16 cellular contexts compared by ENCODE assay signal in the genomic region with DNA sequence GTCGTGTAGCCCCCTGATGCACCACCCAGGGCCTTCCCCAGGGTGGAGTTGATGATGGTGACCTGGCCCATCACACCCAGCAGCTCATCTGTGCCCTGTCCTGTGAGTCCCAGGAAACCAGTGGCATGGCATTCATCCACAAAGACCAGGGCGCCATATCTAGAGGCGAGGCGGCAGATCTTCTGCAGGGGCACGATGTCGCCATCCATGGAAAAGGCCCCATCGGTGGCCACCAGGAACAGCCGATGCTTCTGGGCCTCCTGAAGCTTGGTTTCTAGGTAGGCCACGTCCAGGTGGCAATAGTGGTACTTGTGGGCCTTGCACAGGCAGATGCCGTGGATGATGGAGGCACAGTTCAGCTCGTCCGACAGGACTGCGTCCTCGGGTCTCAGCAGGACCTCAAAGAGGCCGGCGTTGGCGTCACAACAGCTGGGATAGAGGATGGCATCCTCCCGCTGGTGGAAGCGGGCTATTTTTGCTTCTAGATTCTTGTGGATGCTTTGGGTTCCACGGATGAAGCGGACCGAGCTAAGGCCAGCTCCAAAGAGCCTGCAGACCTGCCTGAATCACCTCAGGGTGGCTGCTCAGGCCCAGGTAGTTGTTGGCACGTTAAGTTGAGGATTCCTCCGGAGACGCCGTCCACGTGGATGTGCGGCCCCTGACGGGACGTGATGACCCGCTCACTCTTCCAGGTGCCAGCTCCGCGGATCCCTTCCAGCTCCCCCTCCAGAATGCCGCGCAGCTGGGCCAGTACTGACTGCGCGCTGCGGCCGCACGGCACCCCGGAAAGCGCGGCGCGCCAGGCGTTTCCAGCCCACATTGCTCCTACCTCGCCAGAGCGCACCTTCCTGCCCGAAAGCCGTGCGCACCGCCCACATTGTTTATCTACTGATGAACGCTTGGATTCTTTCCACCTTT. TPM values are rescaled to one million over a fixed set of nuclear protein-coding genes. Genes with fewer than 3 reads are reported as not detected.
DNase-seq lines count a peak whose midpoint lies in the region; ATAC-seq and TF ChIP-seq lines count a peak whose summit lies in the region.
"Had no signal": no experiment of that assay in that cellular context is flagged by ENCODE, and none has a peak within 500 bp of the region (broad histone marks: within the 10 kb centered on the region; RNA-seq: fewer than 3 reads in every experiment).

No MANE protein-coding gene starts in this region.

- H4K20me1 ChIP-seq in GM23338 (replicated peaks; ENCODE audit: insufficient read depth): 0 out of 2 replicates have a peak, but pooled peaks cover 3% of the 10 kb centered on the region
- H4K20me1 ChIP-seq in neural progenitor cell (ENCODE audit: low read depth): no peaks in the 10 kb centered on the region

- no peaks in the 10 kb centered on the region for H3K4me1 ChIP-seq in GM23338 (ENCODE audit: insufficient read depth)
- no peaks in the 10 kb centered on the region for H3K4me1 ChIP-seq in endodermal cell (ENCODE audit: control insufficient read depth, insufficient read depth, low read length)
- no peaks in the 10 kb centered on the region for H3K4me1 ChIP-seq in neural progenitor cell
- H3K4me1 ChIP-seq: BE2C had no signal

- H3K9me3 Mint-ChIP-seq in GM23338 (peaks cover 69% of the 10 kb centered on the region), endodermal cell (peaks cover 51% of the 10 kb centered on the region), neural progenitor cell (peaks cover 34% of the 10 kb centered on the region)
- peaks cover 16 to 40% of the 10 kb centered on the region in 2 donors for H3K9me3 Mint-ChIP-seq in stimulated activated naive CD8-positive, alpha-beta T cell treated with anti-CD3 and anti-CD28 coated beads, Interleukin-15, amount 100 ng/mL, for 72 hours

- H3K27ac Mint-ChIP-seq in GM23338: no peak overlapping the region
- no peak overlapping the region for H3K27ac Mint-ChIP-seq in endodermal cell
- peak overlapping the region; percentile 37 for H3K27ac Mint-ChIP-seq in neural progenitor cell
- no peak overlapping the region for H3K27ac Mint-ChIP-seq in stimulated activated naive CD8-positive, alpha-beta T cell treated with anti-CD3 and anti-CD28 coated beads, Interleukin-15, amount 100 ng/mL, for 72 hours

- H3K4me1 Mint-ChIP-seq in GM23338 (no peaks in the 10 kb centered on the region), endodermal cell (no peaks in the 10 kb centered on the region), neural progenitor cell (no peaks in the 10 kb centered on the region)
- H3K4me1 Mint-ChIP-seq in stimulated activated naive CD8-positive, alpha-beta T cell treated with anti-CD3 and anti-CD28 coated beads, Interleukin-15, amount 100 ng/mL, for 72 hours: peaks cover 12% of the 10 kb centered on the region

- H3K4me2 ChIP-seq in GM23338: no peak overlapping the region
- no peak overlapping the region for H3K4me2 ChIP-seq in neural progenitor cell

- H3K4me3 ChIP-seq in GM23338: no peak overlapping the region
- peak overlapping the region; percentile 29 for H3K4me3 ChIP-seq in endodermal cell (ENCODE audit: low read length)
- no peak overlapping the region for H3K4me3 ChIP-seq in neural progenitor cell

- no peak for ATAC-seq in GM23338
- ATAC-seq in stimulated activated naive CD8-positive, alpha-beta T cell treated with anti-CD3 and anti-CD28 coated beads, Interleukin-15, amount 100 ng/mL, for 72 hours: peak; percentile 15
- ATAC-seq: HCT116 had no signal

- H3K9ac ChIP-seq in endodermal cell (ENCODE audit: extremely low read depth, low read length, poor library complexity, severe bottlenecking) (no peak overlapping the region), neural progenitor cell (no peak overlapping the region)

- H2AFZ ChIP-seq in GM23338 (no peak overlapping the region), neural progenitor cell (replicated peaks) (no peak overlapping the region)

- H3K79me2 ChIP-seq in GM23338 (replicated peaks; ENCODE audit: insufficient read depth) (peaks cover 3% of the 10 kb centered on the region; the same call in 1 of the 2 replicates), neural progenitor cell (ENCODE audit: low read depth) (no peaks in the 10 kb centered on the region)

- H3K4me3 Mint-ChIP-seq in GM23338 (no peak overlapping the region), endodermal cell (no peak overlapping the region), neural progenitor cell (no peak overlapping the region)
- H3K4me3 Mint-ChIP-seq in stimulated activated naive CD8-positive, alpha-beta T cell treated with anti-CD3 and anti-CD28 coated beads, Interleukin-15, amount 100 ng/mL, for 72 hours: no peak overlapping the region
- H3K4me3 Mint-ChIP-seq: CD4-positive, alpha-beta memory T cell had no signal

- H3F3A ChIP-seq in GM23338 (replicated peaks; ENCODE audit: low read depth): no peaks in the 10 kb centered on the region
- H3F3A ChIP-seq in neural progenitor cell (ENCODE audit: low read depth): no peaks in the 10 kb centered on the region

- 0 out of 2 replicates have a peak, but pooled peaks cover 2% of the 10 kb centered on the region for H3K9me2 ChIP-seq in GM23338 (ENCODE audit: insufficient read depth)

- H3K36me3 Mint-ChIP-seq in GM23338 (ENCODE audit: low read depth) (peaks cover 69% of the 10 kb centered on the region), endodermal cell (ENCODE audit: low read depth) (peaks cover 51% of the 10 kb centered on the region), neural progenitor cell (peaks cover 46% of the 10 kb centered on the region)

- H3K36me3 ChIP-seq in GM23338 (ENCODE audit: insufficient read depth): peaks cover 17% of the 10 kb centered on the region
- peaks cover 31% of the 10 kb centered on the region for H3K36me3 ChIP-seq in endodermal cell (ENCODE audit: control insufficient read depth, insufficient read depth, low read length)
- H3K36me3 ChIP-seq in neural progenitor cell: peaks cover 6% of the 10 kb centered on the region

- H3K9me3 ChIP-seq in endodermal cell (ENCODE audit: control insufficient read depth, low read length) (peaks cover 21% of the 10 kb centered on the region), neural progenitor cell (ENCODE audit: low read depth) (peaks cover 11% of the 10 kb centered on the region)

- in situ Hi-C loops in GM13976 (cut with MboI; ENCODE audit: low sequenced_read_pairs, unreplicated experiment): no loop called here

- WGBS in endodermal cell (ENCODE audit: insufficient coverage in 1 of 2, insufficient read length in 1 of 2), 2 experiments: 96 to 97% methylated on average over 48 to 53 of the region's 53 CpGs

- DNase-seq in GM23338 (ENCODE audit: low spot score) (no peak), endodermal cell (no peak), neural progenitor cell (ENCODE audit: low spot score) (no peak), GM13976 (ENCODE audit: low spot score) (no peak), cerebellum (ENCODE audit: low spot score) (no peak), occipital lobe (lab: John Stamatoyannopoulos, UW) (no peak), ureter (ENCODE audit: low spot score) (no peak)
- DNase-seq in stimulated activated naive CD8-positive, alpha-beta T cell treated with anti-CD3 and anti-CD28 coated beads, Interleukin-15, amount 100 ng/mL, for 72 hours: no peak
- DNase-seq: BE2C; CD4-positive, alpha-beta memory T cell; DMS79 treated with DMSO at 0.1 percent for 48 hours; EL; IMR-90 had no signal

- TF ChIP-seq CTCF in GM23338 (conservative IDR thresholded peaks at IDR 0.05; ENCODE audit: low read depth in 2 of 2) (no peak), endodermal cell (conservative IDR thresholded peaks at IDR 0.05) (no peak), neural progenitor cell (IDR thresholded peaks at IDR 0.05) (no peak), GM13976 (IDR thresholded peaks at IDR 0.05; ENCODE audit: borderline replicate concordance, control extremely low read depth, extremely low read depth, insufficient read depth, missing control alignments) (no peak)

- no peaks in the 10 kb centered on the region for H3K27me3 ChIP-seq in GM23338 (ENCODE audit: insufficient read depth)
- no peaks in the 10 kb centered on the region for H3K27me3 ChIP-seq in endodermal cell (ENCODE audit: control insufficient read depth, insufficient read depth, low read length, poor library complexity, severe bottlenecking)
- H3K27me3 ChIP-seq in neural progenitor cell: no peaks in the 10 kb centered on the region
- H3K27me3 ChIP-seq: BE2C had no signal

- H3K27ac ChIP-seq in GM23338 (ENCODE audit: low read depth) (no peak overlapping the region), endodermal cell (ENCODE audit: low read depth, low read length) (no peak overlapping the region), neural progenitor cell (no peak overlapping the region)
- H3K27ac ChIP-seq: C4-2B, HL-60 had no signal

- peaks cover 13% of the 10 kb centered on the region for H3K27me3 Mint-ChIP-seq in GM23338 (ENCODE audit: insufficient read depth, low read depth, poor library complexity)
- no peaks in the 10 kb centered on the region for H3K27me3 Mint-ChIP-seq in endodermal cell (ENCODE audit: insufficient read depth)
- peaks cover 2% of the 10 kb centered on the region for H3K27me3 Mint-ChIP-seq in neural progenitor cell (ENCODE audit: insufficient read depth, low read depth)
- H3K27me3 Mint-ChIP-seq in stimulated activated naive CD8-positive, alpha-beta T cell treated with anti-CD3 and anti-CD28 coated beads, Interleukin-15, amount 100 ng/mL, for 72 hours: no peaks in the 10 kb centered on the region
- H3K27me3 Mint-ChIP-seq: CD4-positive, alpha-beta memory T cell had no signal

TF ChIP-seq in GM23338, 12 proteins besides CTCF, POLR2A, EP300 and RAD21 (continues in another document):
- TF ChIP-seq POLR2AphosphoS5 (IDR thresholded peaks at IDR 0.05; ENCODE audit: low read depth): 0 out of 2 replicates have a peak, but pooled peaks have one; percentile 26

RNA-seq across cellular contexts. Expression of gene WDR89, which starts 47.0 kb away (rescaled TPM):
- total RNA-seq in GM23338 (2014; rRNA removed; shearing (Covaris generic)): 31.8 and 37.3 TPM in 2 replicates
- 17.4 and 21.5 TPM in 2 replicates for polyA plus RNA-seq in GM23338 (2016; fragmentation: Nextera tagmentation; extraction: Ambion mirVana)
- total RNA-seq in endodermal cell (10 to 100 TPM; 23.4 to 26.7 TPM), neural progenitor cell (ENCODE audit: low replicate concordance) (23.3 and 39.0 TPM in 2 replicates), cerebellum (23.5 TPM), occipital lobe (45.7 TPM), ureter (19.3 TPM)
- polyA plus RNA-seq in endodermal cell (2013, experiment 1 of 2): 18.0 TPM
- polyA plus RNA-seq in endodermal cell (2013, experiment 2 of 2): 17.7 TPM

RNA-seq across cellular contexts. Expression of gene PPP2R5E, which starts 51.5 kb away (rescaled TPM):
- 45.5 and 52.2 TPM in 2 replicates for total RNA-seq in GM23338 (2014; rRNA removed; shearing (Covaris generic))
- 37.8 and 40.9 TPM in 2 replicates for polyA plus RNA-seq in GM23338 (2016; fragmentation: Nextera tagmentation; extraction: Ambion mirVana)
- 10 to 100 TPM; 61.1 to 63.8 TPM for total RNA-seq in endodermal cell
- 62.5 TPM for polyA plus RNA-seq in endodermal cell (2013, experiment 1 of 2)
- polyA plus RNA-seq in endodermal cell (2013, experiment 2 of 2): 63.0 TPM
- 42.6 and 72.0 TPM in 2 replicates for total RNA-seq in neural progenitor cell (ENCODE audit: low replicate concordance)
- total RNA-seq in cerebellum: 40.6 TPM
- total RNA-seq in occipital lobe: 44.0 TPM
- 46.2 TPM for total RNA-seq in ureter
